ENCODE assay signal across 20 cellular contexts in the genomic region with DNA sequence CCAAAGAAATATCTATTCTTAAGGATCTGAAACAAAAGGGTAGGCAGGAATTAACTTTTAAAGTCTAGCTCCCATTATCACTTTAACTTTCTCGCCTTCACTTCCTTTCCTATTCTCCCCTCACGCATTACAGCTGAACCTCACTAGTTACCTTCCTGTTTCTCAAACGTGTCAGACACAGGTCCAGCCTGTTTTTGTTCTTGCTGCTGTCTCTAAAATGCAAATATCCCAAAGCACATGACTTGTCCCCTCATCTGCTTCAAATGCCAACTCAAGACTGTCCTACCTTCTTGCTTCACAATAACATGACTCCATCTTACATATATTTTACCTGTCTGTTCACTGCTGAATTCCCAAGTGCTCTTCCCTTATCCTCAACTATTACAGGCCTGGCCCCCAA. TPM values are rescaled to one million over a fixed set of nuclear protein-coding genes. Genes with fewer than 3 reads are reported as not detected.
DNase-seq lines count a peak whose midpoint lies in the region; ATAC-seq, FAIRE-seq and TF ChIP-seq lines count a peak whose summit lies in the region.
"Had no signal": no experiment of that assay in that cellular context is flagged by ENCODE, and none has a peak within 500 bp of the region (broad histone marks: within the 10 kb centered on the region; RNA-seq: fewer than 3 reads in every experiment).

No MANE protein-coding gene starts in this region.

- POLR2A ChIA-PET in K562 (lab: Yijun Ruan, JAX): interaction anchor here (0.7 to 1.0 kb wide), 2 partner anchors 18 to 25 kb away, joined by 3 read pairs; partner anchors contain the start of genes VTI1A and ZDHHC6

- peaks cover 37% of the 10 kb centered on the region; the same call in 2 of the 3 replicates for H3K36me3 ChIP-seq in K562 (ENCODE audit: control insufficient read depth, insufficient read depth, low read length)

- H3K9me3 ChIP-seq in K562 (replicated peaks; ENCODE audit: control insufficient read depth, insufficient read depth, low read depth, low read length): no peaks in the 10 kb centered on the region

- TF ChIP-seq RAD21 in K562 (CRISPR knock-in tag; conservative IDR thresholded peaks at IDR 0.05 in 1 of 2, IDR thresholded peaks at IDR 0.05 in 1 of 2): no peak

- peak; percentile 47 for ATAC-seq in HG02884 (IDR thresholded peaks at IDR 0.05; ENCODE audit: unreplicated experiment)
- ATAC-seq in K562: no peak
- ATAC-seq in GM18868 (IDR thresholded peaks at IDR 0.05; ENCODE audit: unreplicated experiment): no peak
- ATAC-seq: activated CD4-positive, CD25-positive, alpha-beta regulatory T cell treated with anti-CD3 and anti-CD28 coated beads, Interleukin-2, amount 50 U/mL, for 24 hours; left ventricle myocardium superior had no signal

- peaks cover 91% of the 10 kb centered on the region for H3K36me3 Mint-ChIP-seq in activated T-cell treated with anti-CD3 and anti-CD28 coated beads, Interleukin-2, amount 50 U/mL, for 24 hours (ENCODE audit: low read depth)
- peaks cover 12% of the 10 kb centered on the region for H3K36me3 Mint-ChIP-seq in progenitor cell of endocrine pancreas (ENCODE audit: insufficient read depth)

- TF ChIP-seq CTCF in K562 (IDR thresholded peaks at IDR 0.05 in 2 of 3, conservative IDR thresholded peaks at IDR 0.05 in 1 of 3; ENCODE audit: insufficient read depth in 2 of 3, low read depth in 1 of 3, low read length in 3 of 3) (no peak), progenitor cell of endocrine pancreas (IDR thresholded peaks at IDR 0.05; ENCODE audit: unreplicated experiment) (no peak)

- peak overlapping the region; percentile 75 for H3K27ac Mint-ChIP-seq in activated T-cell treated with anti-CD3 and anti-CD28 coated beads, Interleukin-2, amount 50 U/mL, for 24 hours
- peak overlapping the region; percentile 22 for H3K27ac Mint-ChIP-seq in progenitor cell of endocrine pancreas
- H3K27ac Mint-ChIP-seq: dendritic cell treated with granulocyte-macrophage colony-stimulating factor and Interleukin-4, amounts not matched to agents 40 ng/mL and 50 ng/mL, for 4 days had no signal

- BruUV-seq in K562 (replicated peaks; lab: Mats Ljungman, UMichigan): no TSS peak

- peaks cover 0 to 4% of the 10 kb centered on the region in 2 experiments; a peak in 1 of 5 replicates for H3K4me1 ChIP-seq in K562 (replicated peaks in 1 of 2; ENCODE audit: control insufficient read depth in 2 of 2, insufficient read depth in 2 of 2, low read length in 2 of 2)

- H4K20me1 ChIP-seq in K562 (replicated peaks; ENCODE audit: control insufficient read depth, insufficient read depth, low read length): no peaks in the 10 kb centered on the region

- CTCF ChIA-PET in K562 (lab: Yijun Ruan, JAX; ENCODE audit: low intra/inter-chr PET ratio): no interaction called here

- WGBS in K562 (ENCODE audit: insufficient coverage, low coverage, missing lambda C conversion rate): 55% methylated on average over 3 of the region's 3 CpGs

- H3K4me3 ChIP-seq in K562: no peak overlapping the region

- DNase-seq in activated T-cell treated with anti-CD3 and anti-CD28 coated beads, Interleukin-2, amount 50 U/mL, for 24 hours: no peak
- DNase-seq in activated T-cell treated with anti-CD3 and anti-CD28 coated beads for 4 hours: no peak
- DNase-seq in K562 (ENCODE audit: extremely low read depth in 1 of 4, low spot score in 3 of 4): no peak
- DNase-seq in progenitor cell of endocrine pancreas (ENCODE audit: low spot score, unreplicated experiment): no peak
- no peak for DNase-seq in COR-L47 (lab: John Stamatoyannopoulos, UW)
- no peak for DNase-seq in NOMO-1 treated with DMSO at 0.1 percent for 48 hours (lab: John Stamatoyannopoulos, UW; ENCODE audit: unreplicated experiment)
- DNase-seq: HCEC 1CT; hypothalamus; left ventricle myocardium superior; NCI-H187 treated with DMSO at 0.1 percent for 48 hours; NCI-H526; RPMI8226; stimulated activated CD4-positive, alpha-beta T cell treated with anti-CD3 and anti-CD28 coated beads, Interleukin-4, amount 100 ng/mL, for 4 hours had no signal

- H3K79me2 ChIP-seq in K562 (ENCODE audit: control insufficient read depth, insufficient read depth, low read length): no peaks in the 10 kb centered on the region

- H3K9me1 ChIP-seq in K562 (ENCODE audit: control insufficient read depth, insufficient read depth, low read length): no peaks in the 10 kb centered on the region

- no peaks in the 10 kb centered on the region for H3K9me3 Mint-ChIP-seq in activated T-cell treated with anti-CD3 and anti-CD28 coated beads, Interleukin-2, amount 50 U/mL, for 24 hours
- no peaks in the 10 kb centered on the region for H3K9me3 Mint-ChIP-seq in progenitor cell of endocrine pancreas (ENCODE audit: low read depth)
- H3K9me3 Mint-ChIP-seq: dendritic cell treated with granulocyte-macrophage colony-stimulating factor and Interleukin-4, amounts not matched to agents 40 ng/mL and 50 ng/mL, for 4 days; neural crest cell had no signal

- intact Hi-C loops in K562 (cut with micrococcal nuclease): no loop called here

- no peaks in the 10 kb centered on the region for H3K27me3 ChIP-seq in K562 (ENCODE audit: control insufficient read depth in 2 of 2, insufficient read depth in 2 of 2, low read length in 2 of 2)

- H2AFZ ChIP-seq in K562 (ENCODE audit: low read depth, low read length): no peak overlapping the region

- H3K4me2 ChIP-seq in K562 (ENCODE audit: insufficient read depth, low read length): no peak overlapping the region

- H3K27ac ChIP-seq in K562 (ENCODE audit: extremely low read depth, low read depth, low read length): no peak overlapping the region

- no peaks in the 10 kb centered on the region for H3K4me1 Mint-ChIP-seq in activated T-cell treated with anti-CD3 and anti-CD28 coated beads, Interleukin-2, amount 50 U/mL, for 24 hours (ENCODE audit: low read depth)
- H3K4me1 Mint-ChIP-seq in progenitor cell of endocrine pancreas (ENCODE audit: low read depth): peaks cover 14% of the 10 kb centered on the region
- H3K4me1 Mint-ChIP-seq: neural crest cell had no signal

- H3K9ac ChIP-seq in K562 (ENCODE audit: insufficient read depth in 1 of 2, low read depth in 2 of 2, low read length in 2 of 2): no peak overlapping the region

- H3K27me3 Mint-ChIP-seq in activated T-cell treated with anti-CD3 and anti-CD28 coated beads, Interleukin-2, amount 50 U/mL, for 24 hours: no peaks in the 10 kb centered on the region
- H3K27me3 Mint-ChIP-seq in progenitor cell of endocrine pancreas: peaks cover 16% of the 10 kb centered on the region
- H3K27me3 Mint-ChIP-seq: dendritic cell treated with granulocyte-macrophage colony-stimulating factor and Interleukin-4, amounts not matched to agents 40 ng/mL and 50 ng/mL, for 4 days had no signal

- FAIRE-seq in K562 (lab: Jason Lieb, UNC): no peak
- FAIRE-seq: D721Med, urothelium cell line had no signal

- no peak overlapping the region for H3K4me3 Mint-ChIP-seq in activated T-cell treated with anti-CD3 and anti-CD28 coated beads, Interleukin-2, amount 50 U/mL, for 24 hours
- no peak overlapping the region for H3K4me3 Mint-ChIP-seq in progenitor cell of endocrine pancreas (ENCODE audit: low read depth)
- H3K4me3 Mint-ChIP-seq: dendritic cell treated with granulocyte-macrophage colony-stimulating factor and Interleukin-4, amounts not matched to agents 40 ng/mL and 50 ng/mL, for 4 days; neural crest cell had no signal

- in situ Hi-C loops in K562 (cut with MboI): no loop called here

- 0 out of 2 replicates have a peak, but pooled peaks have one; percentile 28 for TF ChIP-seq POLR2A in K562 (conservative IDR thresholded peaks at IDR 0.05)

- no peak for TF ChIP-seq EP300 in K562 (IDR thresholded peaks at IDR 0.05; ENCODE audit: low read length)

RNA-seq across cellular contexts. Expression of gene ZDHHC6, which starts 17.6 kb away (rescaled TPM):
- total RNA-seq in K562 (2011; cell fraction: chromatin; rRNA removed; ENCODE audit: low replicate concordance): 21.1 and 36.0 TPM in 2 replicates
- total RNA-seq in K562 (2011; cell fraction: nucleolus; rRNA removed): 12.8 and 13.3 TPM in 2 replicates
- 19.5 and 20.5 TPM in 2 replicates for total RNA-seq in K562 (2011; cell fraction: nucleoplasm; rRNA removed)
- 13.6 and 14.1 TPM in 2 replicates for total RNA-seq in K562 (2014; rRNA removed)
- total RNA-seq in K562 (2014; rRNA removed; fragmentation: Illumina TruSeq; extraction: Trizol): 20.1 and 20.3 TPM in 2 replicates
- 25.1 and 26.0 TPM in 2 replicates for total RNA-seq in K562 (2015; rRNA removed; fragmentation: Illumina TruSeq; extraction: Trizol)
- total RNA-seq in K562 (2021): 18.1 and 19.3 TPM in 2 replicates
- 18.3 and 20.7 TPM in 2 replicates for polyA plus RNA-seq in K562 (2011; rRNA removed)
- polyA plus RNA-seq in K562 (2011; cell fraction: cytosol; rRNA removed): 4.8 and 9.3 TPM in 2 replicates
- 46.1 and 62.4 TPM in 2 replicates for polyA plus RNA-seq in K562 (2011; cell fraction: nucleus; rRNA removed)
- 14.5 and 16.2 TPM in 2 replicates for polyA plus RNA-seq in K562 (2012)
- polyA plus RNA-seq in K562 (2014; fragmentation: Illumina TruSeq; extraction: Trizol): 18.3 and 24.0 TPM in 2 replicates
- polyA plus RNA-seq in K562 (2014; fragmentation: Nextera tagmentation; extraction: Ambion mirVana): 10 to 100 TPM; 21.5 to 30.1 TPM
- 28.5 and 30.5 TPM in 2 replicates for polyA plus RNA-seq in K562 (2014; rRNA removed)
- 16.4 and 19.0 TPM in 2 replicates for polyA minus RNA-seq in K562 (2011; rRNA and poly(A)+ RNA removed)
- 4.9 and 6.0 TPM in 2 replicates for polyA minus RNA-seq in K562 (2011; cell fraction: cytosol; rRNA and poly(A)+ RNA removed)
- polyA minus RNA-seq in K562 (2011; cell fraction: nucleus; rRNA and poly(A)+ RNA removed): 19.4 and 32.9 TPM in 2 replicates
- total RNA-seq in progenitor cell of endocrine pancreas: 46.8 and 47.9 TPM in 2 replicates

RNA-seq across cellular contexts. Expression of gene VTI1A, which starts 17.9 kb away (rescaled TPM):
- total RNA-seq in K562 (2011; cell fraction: chromatin; rRNA removed; ENCODE audit: low replicate concordance): 27.4 and 67.4 TPM in 2 replicates
- 15.8 and 20.4 TPM in 2 replicates for total RNA-seq in K562 (2011; cell fraction: nucleolus; rRNA removed)
- 33.9 and 50.8 TPM in 2 replicates for total RNA-seq in K562 (2011; cell fraction: nucleoplasm; rRNA removed)
- 20.1 and 20.8 TPM in 2 replicates for total RNA-seq in K562 (2014; rRNA removed)
- 20.9 and 26.7 TPM in 2 replicates for total RNA-seq in K562 (2014; rRNA removed; fragmentation: Illumina TruSeq; extraction: Trizol)
- total RNA-seq in K562 (2015; rRNA removed; fragmentation: Illumina TruSeq; extraction: Trizol): 21.4 and 22.1 TPM in 2 replicates
- 20.4 and 21.2 TPM in 2 replicates for total RNA-seq in K562 (2021)
- 12.2 and 15.9 TPM in 2 replicates for polyA plus RNA-seq in K562 (2011; rRNA removed)
- polyA plus RNA-seq in K562 (2011; cell fraction: cytosol; rRNA removed): 8.9 and 11.0 TPM in 2 replicates
- polyA plus RNA-seq in K562 (2011; cell fraction: nucleus; rRNA removed): 16.9 and 18.1 TPM in 2 replicates
- 8.7 and 9.5 TPM in 2 replicates for polyA plus RNA-seq in K562 (2012)
- polyA plus RNA-seq in K562 (2014; fragmentation: Illumina TruSeq; extraction: Trizol): 14.9 and 15.7 TPM in 2 replicates
- 10 to 100 TPM in 1 of 2 experiments, 1 to 10 TPM in 1; 9.3 to 13.3 TPM for polyA plus RNA-seq in K562 (2014; fragmentation: Nextera tagmentation; extraction: Ambion mirVana)
- 15.7 and 16.0 TPM in 2 replicates for polyA plus RNA-seq in K562 (2014; rRNA removed)
- 24.5 and 26.7 TPM in 2 replicates for polyA minus RNA-seq in K562 (2011; rRNA and poly(A)+ RNA removed)
- 7.0 and 9.0 TPM in 2 replicates for polyA minus RNA-seq in K562 (2011; cell fraction: cytosol; rRNA and poly(A)+ RNA removed)
- polyA minus RNA-seq in K562 (2011; cell fraction: nucleus; rRNA and poly(A)+ RNA removed): 37.7 and 53.9 TPM in 2 replicates
- total RNA-seq in progenitor cell of endocrine pancreas: 39.4 and 41.0 TPM in 2 replicates

RNA-seq across cellular contexts. Expression of gene ACSL5, which starts 55.2 kb away (rescaled TPM):
- total RNA-seq in K562 (2011; cell fraction: chromatin; rRNA removed; ENCODE audit: low replicate concordance): 0.25 and 1.2 TPM in 2 replicates
- 0.26 and 1.2 TPM in 2 replicates for total RNA-seq in K562 (2011; cell fraction: nucleolus; rRNA removed)
- 0.81 and 0.92 TPM in 2 replicates for total RNA-seq in K562 (2011; cell fraction: nucleoplasm; rRNA removed)
- 0.45 and 0.54 TPM in 2 replicates for total RNA-seq in K562 (2014; rRNA removed)
- total RNA-seq in K562 (2014; rRNA removed; fragmentation: Illumina TruSeq; extraction: Trizol): 0.45 and 0.65 TPM in 2 replicates
- total RNA-seq in K562 (2015; rRNA removed; fragmentation: Illumina TruSeq; extraction: Trizol): 1.2 and 1.4 TPM in 2 replicates
- total RNA-seq in K562 (2021): 0.47 and 0.51 TPM in 2 replicates
- polyA plus RNA-seq in K562 (2011; rRNA removed): 0.82 and 1.4 TPM in 2 replicates
- polyA plus RNA-seq in K562 (2011; cell fraction: cytosol; rRNA removed): 0.39 and 1.0 TPM in 2 replicates
- polyA plus RNA-seq in K562 (2011; cell fraction: nucleus; rRNA removed): 1.4 and 2.2 TPM in 2 replicates
- polyA plus RNA-seq in K562 (2012): 0.51 and 1.1 TPM in 2 replicates
- 0.78 and 0.83 TPM in 2 replicates for polyA plus RNA-seq in K562 (2014; fragmentation: Illumina TruSeq; extraction: Trizol)
- under 1 TPM; 0.53 to 0.55 TPM for polyA plus RNA-seq in K562 (2014; fragmentation: Nextera tagmentation; extraction: Ambion mirVana)
- polyA plus RNA-seq in K562 (2014; rRNA removed): 0.19 and 0.51 TPM in 2 replicates
- 1.2 and 2.4 TPM in 2 replicates for polyA minus RNA-seq in K562 (2011; rRNA and poly(A)+ RNA removed)
- 1.6 TPM in 1 of 2 replicates, not detected in the other for polyA minus RNA-seq in K562 (2011; cell fraction: cytosol; rRNA and poly(A)+ RNA removed)
- 0.40 and 0.56 TPM in 2 replicates for polyA minus RNA-seq in K562 (2011; cell fraction: nucleus; rRNA and poly(A)+ RNA removed)
- total RNA-seq in progenitor cell of endocrine pancreas: 0.22 and 0.33 TPM in 2 replicates
- total RNA-seq: neural crest cell had no signal
